In the genomic region with DNA sequence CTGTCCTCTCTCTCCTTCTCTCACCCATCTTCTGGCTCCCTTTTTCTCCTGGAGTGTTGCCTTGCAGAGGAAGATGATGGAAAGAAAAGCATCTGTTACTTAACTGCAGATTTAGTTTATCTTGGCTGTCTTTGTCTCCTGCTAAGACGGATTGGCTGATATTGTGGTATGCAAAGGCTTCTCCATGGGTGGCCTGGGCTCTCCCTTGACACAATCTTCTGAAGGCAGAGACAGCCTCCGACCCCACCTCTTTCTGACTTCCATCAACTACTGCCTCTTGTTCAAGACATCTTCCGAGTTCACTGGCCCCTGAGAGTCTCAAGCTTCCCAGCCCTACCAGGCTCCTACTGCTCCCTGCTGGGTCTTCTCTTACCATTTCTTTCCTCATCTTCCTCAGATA, we compare ENCODE assay signal across 23 cellular contexts.
"Had no signal": no experiment of that assay in that cellular context is flagged by ENCODE, and none has a peak within 500 bp of the region (broad histone marks: within the 10 kb centered on the region; RNA-seq: fewer than 3 reads in every experiment).

No MANE protein-coding gene starts in this region.

- H3K9me3 ChIP-seq: ovary, prostate gland had no signal

- H3K27ac Mint-ChIP-seq: naive thymus-derived CD8-positive, alpha-beta T cell; stimulated activated memory B cell treated with anti-CD40 and anti-IgM and Interleukin-4, amounts not matched to agents 10 μg/mL and 1 μg/mL and 100 μg/mL, for 72 hours; stimulated activated naive CD8-positive, alpha-beta T cell treated with anti-CD3 and anti-CD28 coated beads, Interleukin-15, Interleukin-2, amounts not matched to agents 100 ng/mL and 50 ng/mL, for 24 hours had no signal

- H3K4me3 ChIP-seq: dorsolateral prefrontal cortex, heart right ventricle, mucosa of descending colon, ovary, prostate gland, right lobe of liver, spleen, transverse colon had no signal

- H3K4me1 ChIP-seq: prostate gland, right lobe of liver, spleen, transverse colon had no signal

- H3K4me1 Mint-ChIP-seq: naive thymus-derived CD8-positive, alpha-beta T cell; stimulated activated memory B cell treated with anti-CD40 and anti-IgM and Interleukin-4, amounts not matched to agents 10 μg/mL and 1 μg/mL and 100 μg/mL, for 72 hours had no signal

- H3K27me3 Mint-ChIP-seq: stimulated activated memory B cell treated with anti-CD40 and anti-IgM and Interleukin-4, amounts not matched to agents 10 μg/mL and 1 μg/mL and 100 μg/mL, for 72 hours; stimulated activated naive CD8-positive, alpha-beta T cell treated with anti-CD3 and anti-CD28 coated beads, Interleukin-15, Interleukin-2, amounts not matched to agents 100 ng/mL and 50 ng/mL, for 24 hours had no signal

- H3K27ac ChIP-seq: dorsolateral prefrontal cortex, heart right ventricle, ovary, prostate gland, right lobe of liver, spleen, transverse colon had no signal

- H3K4me3 Mint-ChIP-seq: naive thymus-derived CD8-positive, alpha-beta T cell; stimulated activated memory B cell treated with anti-CD40 and anti-IgM and Interleukin-4, amounts not matched to agents 10 μg/mL and 1 μg/mL and 100 μg/mL, for 72 hours; stimulated activated naive CD8-positive, alpha-beta T cell treated with anti-CD3 and anti-CD28 coated beads, Interleukin-15, Interleukin-2, amounts not matched to agents 100 ng/mL and 50 ng/mL, for 24 hours had no signal

- ATAC-seq: esophagus mucosa; heart right ventricle; left lobe of liver; mucosa of descending colon; naive thymus-derived CD8-positive, alpha-beta T cell; right lobe of liver; stimulated activated memory B cell treated with anti-CD40 and anti-IgM and Interleukin-4, amounts not matched to agents 10 μg/mL and 1 μg/mL and 100 μg/mL, for 72 hours had no signal

- H3K36me3 Mint-ChIP-seq: stimulated activated memory B cell treated with anti-CD40 and anti-IgM and Interleukin-4, amounts not matched to agents 10 μg/mL and 1 μg/mL and 100 μg/mL, for 72 hours had no signal

- H3K36me3 ChIP-seq: heart right ventricle, ovary, prostate gland, right lobe of liver, spleen, transverse colon had no signal

- DNase-seq: central memory CD4-positive, alpha-beta T cell; cortex of kidney; dorsolateral prefrontal cortex; effector CD8-positive, alpha-beta T cell; heart right ventricle; hypothalamus; kidney glomerular epithelial cell; mammary epithelial cell; mucosa of descending colon; naive thymus-derived CD8-positive, alpha-beta T cell; nucleus accumbens; ovary; right lobe of liver; spleen; stimulated activated CD4-positive, alpha-beta T cell treated with anti-CD3 and anti-CD28 coated beads, Interleukin-15, amount 100 ng/mL, for 24 hours; stimulated activated CD4-positive, alpha-beta T cell treated with anti-CD3 and anti-CD28 coated beads, Interleukin-1b, Interleukin-23, amount 100 ng/mL, for 48 hours; stimulated activated CD4-positive, alpha-beta T cell treated with anti-CD3 and anti-CD28 coated beads, Interleukin-4, amount 100 ng/mL, for 24 hours; transverse colon had no signal

- H3K27me3 ChIP-seq: dorsolateral prefrontal cortex, heart right ventricle, ovary, right lobe of liver, spleen, transverse colon had no signal
